ENCODE assay signal across 2 cellular contexts in the genomic region with DNA sequence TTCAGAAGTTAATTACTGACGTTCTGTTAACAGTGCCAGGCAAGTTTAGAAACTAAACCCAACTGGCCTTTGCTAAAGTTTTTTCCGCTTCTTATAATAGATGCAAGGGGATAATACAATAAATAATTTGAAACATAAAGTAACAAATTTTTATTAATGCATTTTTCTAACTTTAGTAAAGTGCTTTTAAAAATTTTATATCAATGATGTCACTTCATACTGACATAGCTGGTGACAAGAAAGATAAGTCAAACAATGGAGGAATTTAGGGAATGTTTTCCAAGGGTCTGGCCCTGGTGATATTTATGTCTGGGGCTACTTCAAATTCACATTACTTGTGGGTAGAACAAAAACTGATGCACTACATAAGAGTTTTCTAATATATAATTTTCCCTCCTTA.
TF ChIP-seq lines count a peak whose summit lies in the region.

No MANE protein-coding gene starts in this region.

TF ChIP-seq in SK-N-SH treated with all-trans-retinoic acid at 6 μM for 48 hours, 23 proteins besides CTCF, POLR2A, EP300 and RAD21:
- TF ChIP-seq ARNTL (CRISPR knock-in tag; IDR thresholded peaks at IDR 0.05; ENCODE audit: borderline replicate concordance, low read depth), result no peak
- TF ChIP-seq ZNF8 (CRISPR knock-in tag; IDR thresholded peaks at IDR 0.05), result no peak
- peak; percentile 61; the same call in 1 of the 2 replicates for TF ChIP-seq ESRRG (CRISPR knock-in tag; IDR thresholded peaks at IDR 0.05)
- TF ChIP-seq RARB (CRISPR knock-in tag; IDR thresholded peaks at IDR 0.05), result no peak
- TF ChIP-seq OSR1 (CRISPR knock-in tag; IDR thresholded peaks at IDR 0.05), result no peak
- no peak for TF ChIP-seq ZNF70 (CRISPR knock-in tag; IDR thresholded peaks at IDR 0.05)
- TF ChIP-seq, protein P1, sequence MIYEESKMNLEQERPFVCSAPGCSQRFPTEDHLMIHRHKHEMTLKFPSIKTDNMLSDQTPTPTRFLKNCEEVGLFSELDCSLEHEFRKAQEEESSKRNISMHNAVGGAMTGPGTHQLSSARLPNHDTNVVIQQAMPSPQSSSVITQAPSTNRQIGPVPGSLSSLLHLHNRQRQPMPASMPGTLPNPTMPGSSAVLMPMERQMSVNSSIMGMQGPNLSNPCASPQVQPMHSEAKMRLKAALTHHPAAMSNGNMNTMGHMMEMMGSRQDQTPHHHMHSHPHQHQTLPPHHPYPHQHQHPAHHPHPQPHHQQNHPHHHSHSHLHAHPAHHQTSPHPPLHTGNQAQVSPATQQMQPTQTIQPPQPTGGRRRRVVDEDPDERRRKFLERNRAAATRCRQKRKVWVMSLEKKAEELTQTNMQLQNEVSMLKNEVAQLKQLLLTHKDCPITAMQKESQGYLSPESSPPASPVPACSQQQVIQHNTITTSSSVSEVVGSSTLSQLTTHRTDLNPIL (CRISPR knock-in tag; IDR thresholded peaks at IDR 0.05; ENCODE audit: low read depth), result peak; percentile 92
- peak; percentile 99 for TF ChIP-seq ISL1 (CRISPR knock-in tag; IDR thresholded peaks at IDR 0.05)

TF ChIP-seq in SK-N-SH, 30 proteins besides CTCF, POLR2A, EP300 and RAD21:
- TF ChIP-seq GATA2 (CRISPR knock-in tag; IDR thresholded peaks at IDR 0.05) (no peak), MXI1 (IDR thresholded peaks at IDR 0.05; ENCODE audit: low read depth, low read length) (no peak), NFIC (IDR thresholded peaks at IDR 0.05; ENCODE audit: borderline replicate concordance) (no peak), EZH2phosphoT487 (IDR thresholded peaks at IDR 0.05; ENCODE audit: borderline replicate concordance, low read depth) (no peak), CHD2 (IDR thresholded peaks at IDR 0.05; ENCODE audit: low read length, partially characterized antibody) (no peak), JUND (IDR thresholded peaks at IDR 0.05) (no peak), YY1 (IDR thresholded peaks at IDR 0.05; ENCODE audit: low read depth) (no peak), NRF1 (IDR thresholded peaks at IDR 0.05; ENCODE audit: low read depth, low read length) (no peak), MEF2A (IDR thresholded peaks at IDR 0.05; ENCODE audit: borderline replicate concordance, low read depth) (no peak), FOXJ3 (CRISPR knock-in tag; IDR thresholded peaks at IDR 0.05) (no peak), RCOR1 (IDR thresholded peaks at IDR 0.05; ENCODE audit: low read length) (no peak)
- TF ChIP-seq, protein P2, sequence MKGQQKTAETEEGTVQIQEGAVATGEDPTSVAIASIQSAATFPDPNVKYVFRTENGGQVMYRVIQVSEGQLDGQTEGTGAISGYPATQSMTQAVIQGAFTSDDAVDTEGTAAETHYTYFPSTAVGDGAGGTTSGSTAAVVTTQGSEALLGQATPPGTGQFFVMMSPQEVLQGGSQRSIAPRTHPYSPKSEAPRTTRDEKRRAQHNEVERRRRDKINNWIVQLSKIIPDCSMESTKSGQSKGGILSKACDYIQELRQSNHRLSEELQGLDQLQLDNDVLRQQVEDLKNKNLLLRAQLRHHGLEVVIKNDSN (IDR thresholded peaks at IDR 0.05; ENCODE audit: borderline replicate concordance, low read depth), result no peak
- TF ChIP-seq, protein P3, sequence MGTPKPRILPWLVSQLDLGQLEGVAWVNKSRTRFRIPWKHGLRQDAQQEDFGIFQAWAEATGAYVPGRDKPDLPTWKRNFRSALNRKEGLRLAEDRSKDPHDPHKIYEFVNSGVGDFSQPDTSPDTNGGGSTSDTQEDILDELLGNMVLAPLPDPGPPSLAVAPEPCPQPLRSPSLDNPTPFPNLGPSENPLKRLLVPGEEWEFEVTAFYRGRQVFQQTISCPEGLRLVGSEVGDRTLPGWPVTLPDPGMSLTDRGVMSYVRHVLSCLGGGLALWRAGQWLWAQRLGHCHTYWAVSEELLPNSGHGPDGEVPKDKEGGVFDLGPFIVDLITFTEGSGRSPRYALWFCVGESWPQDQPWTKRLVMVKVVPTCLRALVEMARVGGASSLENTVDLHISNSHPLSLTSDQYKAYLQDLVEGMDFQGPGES (IDR thresholded peaks at IDR 0.05; ENCODE audit: low read depth, low read length), result no peak
- TF ChIP-seq, protein P4, sequence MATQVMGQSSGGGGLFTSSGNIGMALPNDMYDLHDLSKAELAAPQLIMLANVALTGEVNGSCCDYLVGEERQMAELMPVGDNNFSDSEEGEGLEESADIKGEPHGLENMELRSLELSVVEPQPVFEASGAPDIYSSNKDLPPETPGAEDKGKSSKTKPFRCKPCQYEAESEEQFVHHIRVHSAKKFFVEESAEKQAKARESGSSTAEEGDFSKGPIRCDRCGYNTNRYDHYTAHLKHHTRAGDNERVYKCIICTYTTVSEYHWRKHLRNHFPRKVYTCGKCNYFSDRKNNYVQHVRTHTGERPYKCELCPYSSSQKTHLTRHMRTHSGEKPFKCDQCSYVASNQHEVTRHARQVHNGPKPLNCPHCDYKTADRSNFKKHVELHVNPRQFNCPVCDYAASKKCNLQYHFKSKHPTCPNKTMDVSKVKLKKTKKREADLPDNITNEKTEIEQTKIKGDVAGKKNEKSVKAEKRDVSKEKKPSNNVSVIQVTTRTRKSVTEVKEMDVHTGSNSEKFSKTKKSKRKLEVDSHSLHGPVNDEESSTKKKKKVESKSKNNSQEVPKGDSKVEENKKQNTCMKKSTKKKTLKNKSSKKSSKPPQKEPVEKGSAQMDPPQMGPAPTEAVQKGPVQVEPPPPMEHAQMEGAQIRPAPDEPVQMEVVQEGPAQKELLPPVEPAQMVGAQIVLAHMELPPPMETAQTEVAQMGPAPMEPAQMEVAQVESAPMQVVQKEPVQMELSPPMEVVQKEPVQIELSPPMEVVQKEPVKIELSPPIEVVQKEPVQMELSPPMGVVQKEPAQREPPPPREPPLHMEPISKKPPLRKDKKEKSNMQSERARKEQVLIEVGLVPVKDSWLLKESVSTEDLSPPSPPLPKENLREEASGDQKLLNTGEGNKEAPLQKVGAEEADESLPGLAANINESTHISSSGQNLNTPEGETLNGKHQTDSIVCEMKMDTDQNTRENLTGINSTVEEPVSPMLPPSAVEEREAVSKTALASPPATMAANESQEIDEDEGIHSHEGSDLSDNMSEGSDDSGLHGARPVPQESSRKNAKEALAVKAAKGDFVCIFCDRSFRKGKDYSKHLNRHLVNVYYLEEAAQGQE (IDR thresholded peaks at IDR 0.05; ENCODE audit: low read depth, low read length), result no peak
- TF ChIP-seq, protein P5, sequence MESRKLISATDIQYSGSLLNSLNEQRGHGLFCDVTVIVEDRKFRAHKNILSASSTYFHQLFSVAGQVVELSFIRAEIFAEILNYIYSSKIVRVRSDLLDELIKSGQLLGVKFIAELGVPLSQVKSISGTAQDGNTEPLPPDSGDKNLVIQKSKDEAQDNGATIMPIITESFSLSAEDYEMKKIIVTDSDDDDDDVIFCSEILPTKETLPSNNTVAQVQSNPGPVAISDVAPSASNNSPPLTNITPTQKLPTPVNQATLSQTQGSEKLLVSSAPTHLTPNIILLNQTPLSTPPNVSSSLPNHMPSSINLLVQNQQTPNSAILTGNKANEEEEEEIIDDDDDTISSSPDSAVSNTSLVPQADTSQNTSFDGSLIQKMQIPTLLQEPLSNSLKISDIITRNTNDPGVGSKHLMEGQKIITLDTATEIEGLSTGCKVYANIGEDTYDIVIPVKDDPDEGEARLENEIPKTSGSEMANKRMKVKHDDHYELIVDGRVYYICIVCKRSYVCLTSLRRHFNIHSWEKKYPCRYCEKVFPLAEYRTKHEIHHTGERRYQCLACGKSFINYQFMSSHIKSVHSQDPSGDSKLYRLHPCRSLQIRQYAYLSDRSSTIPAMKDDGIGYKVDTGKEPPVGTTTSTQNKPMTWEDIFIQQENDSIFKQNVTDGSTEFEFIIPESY (IDR thresholded peaks at IDR 0.05; ENCODE audit: borderline replicate concordance, low read depth), result no peak
- TF ChIP-seq, protein P6, sequence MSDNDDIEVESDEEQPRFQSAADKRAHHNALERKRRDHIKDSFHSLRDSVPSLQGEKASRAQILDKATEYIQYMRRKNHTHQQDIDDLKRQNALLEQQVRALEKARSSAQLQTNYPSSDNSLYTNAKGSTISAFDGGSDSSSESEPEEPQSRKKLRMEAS (IDR thresholded peaks at IDR 0.05; ENCODE audit: low read depth), result no peak
